25 cellular contexts compared by ENCODE assay signal in genomic region chr4:76410621-76411020, GRCh38. TPM values are rescaled to one million over a fixed set of nuclear protein-coding genes. Genes with fewer than 3 reads are reported as not detected.
DNase-seq lines count a peak whose midpoint lies in the region; ATAC-seq and TF ChIP-seq lines count a peak whose summit lies in the region.
"Had no signal": no experiment of that assay in that cellular context is flagged by ENCODE, and none has a peak within 500 bp of the region (broad histone marks: within the 10 kb centered on the region; RNA-seq: fewer than 3 reads in every experiment).

No MANE protein-coding gene starts in this region.

- intact Hi-C loops in left lung (cut with DNase I) = no loop called here
- intact Hi-C loops in ovary (cut with DNase I) = no loop called here
- intact Hi-C loops in dorsolateral prefrontal cortex (cut with DNase I) = no loop called here

- TF ChIP-seq EP300 in ovary (IDR thresholded peaks at IDR 0.05) = no peak

- 83 to 96% (median 90%) methylated on average over 3 of the region's 3 CpGs for WGBS in ovary, 3 donors

- peak; percentile 62 for ATAC-seq in left lung
- ATAC-seq: A549 had no signal

- no peak for TF ChIP-seq POLR2A in ovary (IDR thresholded peaks at IDR 0.05)

- H3K9me3 ChIP-seq in left lung (no peaks in the 10 kb centered on the region), ovary (no peaks in the 10 kb centered on the region)
- H3K9me3 ChIP-seq: A549, HAP-1 had no signal

- H3K27me3 ChIP-seq in left lung (no peaks in the 10 kb centered on the region), ovary (no peaks in the 10 kb centered on the region), dorsolateral prefrontal cortex (no peaks in the 10 kb centered on the region)
- H3K27me3 ChIP-seq: BLaER1 treated with 17β-estradiol and CSF1 and Interleukin-3, amounts not matched to agents 10 nM and 100 nM had no signal

- DNase-seq in epithelial cell of proximal tubule (ENCODE audit: low read depth) (peak; percentile 60), kidney tubule cell (ENCODE audit: low spot score) (peak; percentile 29), left lung (no peak), renal cortical epithelial cell (ENCODE audit: low read depth) (peak; percentile 92), ovary (no peak), NAMALWA (ENCODE audit: low spot score) (no peak), dorsolateral prefrontal cortex (no peak)
- DNase-seq in activated effector memory CD4-positive, alpha-beta T cell treated with Interleukin-2 at 50 U/mL for 16 hours = no peak
- DNase-seq: 8988T; ACHN; AML-193; BE2C; CD4-positive, alpha-beta T cell; CD8-positive, alpha-beta memory T cell; DMS 273 treated with DMSO at 0.1 percent for 48 hours; DMS53; DMS79 treated with DMSO at 0.1 percent for 48 hours; GOT3; HFFc6 had no signal

- TF ChIP-seq CTCF in epithelial cell of proximal tubule (conservative IDR thresholded peaks at IDR 0.05; ENCODE audit: low read depth, low read length) (no peak), left lung (IDR thresholded peaks at IDR 0.05) (no peak), ovary (IDR thresholded peaks at IDR 0.05) (no peak), dorsolateral prefrontal cortex (IDR thresholded peaks at IDR 0.05 in 54 of 56, conservative IDR thresholded peaks at IDR 0.05 in 2 of 56; ENCODE audit: low read depth in 1 of 56, partially characterized antibody in 56 of 56) (no peak)

- H3K4me1 ChIP-seq in left lung (no peaks in the 10 kb centered on the region), ovary (ENCODE audit: insufficient read depth) (no peaks in the 10 kb centered on the region)
- H3K4me1 ChIP-seq: A549; BE2C; BLaER1 treated with 17β-estradiol and CSF1 and Interleukin-3, amounts not matched to agents 10 nM and 100 nM had no signal

- H3K27ac ChIP-seq in left lung (no peak overlapping the region), ovary (no peak overlapping the region), dorsolateral prefrontal cortex (no peak overlapping the region)
- H3K27ac ChIP-seq: A549; BLaER1 treated with 17β-estradiol and CSF1 and Interleukin-3, amounts not matched to agents 10 nM and 100 nM had no signal

- H3K36me3 ChIP-seq in left lung (no peaks in the 10 kb centered on the region), ovary (no peaks in the 10 kb centered on the region)
- H3K36me3 ChIP-seq: BE2C; BLaER1 treated with 17β-estradiol and CSF1 and Interleukin-3, amounts not matched to agents 10 nM and 100 nM; HAP-1 had no signal

- H3K4me3 ChIP-seq in epithelial cell of proximal tubule (ENCODE audit: low read depth, low read length) (no peak overlapping the region), left lung (no peak overlapping the region), ovary (no peak overlapping the region), dorsolateral prefrontal cortex (no peak overlapping the region)
- H3K4me3 ChIP-seq: A549; BLaER1 treated with 17β-estradiol and CSF1 and Interleukin-3, amounts not matched to agents 10 nM and 100 nM; HAP-1 had no signal

RNA-seq across cellular contexts. Expression of gene CCDC158, which starts 10.3 kb away (rescaled TPM):
- total RNA-seq in epithelial cell of proximal tubule (0.17 TPM in 1 of 2 replicates, not detected in the other), left lung (under 1 TPM; 0.47 to 0.61 TPM), renal cortical epithelial cell (1.7 and 3.8 TPM in 2 replicates), ovary (under 1 TPM in 4 of 7 donors, not detected in 3; 0.11 to 0.20 (median 0.15) TPM), dorsolateral prefrontal cortex (1 to 10 TPM; 1.1 to 8.1 (median 3.1) TPM)
- polyA plus RNA-seq in ovary = under 1 TPM; 0.02 to 0.23 TPM
- total RNA-seq: CD4-positive, alpha-beta T cell; CD8-positive, alpha-beta memory T cell; Daoy; G401 had no signal
- polyA plus RNA-seq: CD14-positive monocyte; CD8-positive, alpha-beta memory T cell had no signal

RNA-seq across cellular contexts. Expression of gene SHROOM3, which starts 24.4 kb away (rescaled TPM):
- total RNA-seq in epithelial cell of proximal tubule = 44.0 and 109 TPM in 2 replicates
- 10 to 100 TPM; 46.4 to 96.9 TPM for total RNA-seq in left lung
- 64.4 and 66.6 TPM in 2 replicates for total RNA-seq in renal cortical epithelial cell
- 10 to 100 TPM in 2 of 7 donors, 1 to 10 TPM in 5; 1.1 to 70.1 (median 5.7) TPM for total RNA-seq in ovary
- 1 to 10 TPM in 1 of 2 donors, under 1 TPM in 1; 0.80 to 1.9 TPM for polyA plus RNA-seq in ovary
- total RNA-seq in dorsolateral prefrontal cortex = 10 to 100 TPM in 117 of 120 experiments, 1 to 10 TPM in 3; 7.6 to 38.2 (median 21.4) TPM
- total RNA-seq: CD4-positive, alpha-beta T cell; CD8-positive, alpha-beta memory T cell had no signal
- polyA plus RNA-seq: CD14-positive monocyte; CD8-positive, alpha-beta memory T cell had no signal

Comparison
In these comparisons a context has a peak if more than half of its experiments do, and no peak if none do; other contexts are left out.
1. DNase-seq: peak in epithelial cell of proximal tubule (single experiment), kidney tubule cell (single experiment) and renal cortical epithelial cell (single experiment); none in left lung (0 of 2), ovary (0 of 5), NAMALWA (single experiment), activated effector memory CD4-positive, alpha-beta T cell treated with Interleukin-2 at 50 U/mL for 16 hours (single experiment) and dorsolateral prefrontal cortex (0 of 10).